In genomic region chr5:55226027-55226933, GRCh38 we compare ENCODE assay signal across 1 cellular context.
A peak's percentile ranks its signal among the peaks of the same experiment; 100 is the strongest.
TF ChIP-seq lines count a peak whose summit lies in the region.

No MANE protein-coding gene starts in this region.

TF ChIP-seq in HepG2, 621 proteins besides CTCF, POLR2A, EP300 and RAD21 (continued from another document and continues in another):
- TF ChIP-seq E2F5 (CRISPR knock-in tag; conservative IDR thresholded peaks at IDR 0.05) = no peak
- TF ChIP-seq MTA3 (CRISPR knock-in tag; IDR thresholded peaks at IDR 0.05) = no peak
- TF ChIP-seq PAXIP1 (CRISPR knock-in tag; conservative IDR thresholded peaks at IDR 0.05) = no peak
- no peak for TF ChIP-seq JDP2 (CRISPR knock-in tag; IDR thresholded peaks at IDR 0.05; ENCODE audit: borderline replicate concordance)
- no peak for TF ChIP-seq NFATC3 (CRISPR knock-in tag; IDR thresholded peaks at IDR 0.05)
- TF ChIP-seq ZFX (CRISPR knock-in tag; IDR thresholded peaks at IDR 0.05; ENCODE audit: low read depth) = no peak
- TF ChIP-seq MAFF (IDR thresholded peaks at IDR 0.05; ENCODE audit: low read depth, low read length) = no peak
- no peak for TF ChIP-seq ZNF234 (CRISPR knock-in tag; conservative IDR thresholded peaks at IDR 0.05)
- no peak; the same call in none of the 2 replicates for TF ChIP-seq EZH2 (conservative IDR thresholded peaks at IDR 0.05; ENCODE audit: low read depth, low read length)
- peak; percentile 82 for TF ChIP-seq STAG1 (CRISPR knock-in tag; IDR thresholded peaks at IDR 0.05)
- TF ChIP-seq TSC22D2 (CRISPR knock-in tag; IDR thresholded peaks at IDR 0.05; ENCODE audit: borderline replicate concordance) = no peak
- TF ChIP-seq NFE2L1 (CRISPR knock-in tag; IDR thresholded peaks at IDR 0.05; ENCODE audit: borderline replicate concordance) = no peak
- TF ChIP-seq CAMTA2 (CRISPR knock-in tag; IDR thresholded peaks at IDR 0.05; ENCODE audit: borderline replicate concordance) = no peak
- no peak for TF ChIP-seq ZNF17 (CRISPR knock-in tag; IDR thresholded peaks at IDR 0.05)
- peak; percentile 33; the same call in 1 of the 2 replicates for TF ChIP-seq CSRNP1 (CRISPR knock-in tag; IDR thresholded peaks at IDR 0.05)
- no peak for TF ChIP-seq ZBTB44 (CRISPR knock-in tag; IDR thresholded peaks at IDR 0.05)
- TF ChIP-seq TIGD3 (CRISPR knock-in tag; IDR thresholded peaks at IDR 0.05; ENCODE audit: borderline replicate concordance) = no peak
- TF ChIP-seq BCL6 (CRISPR knock-in tag; IDR thresholded peaks at IDR 0.05) = peak; percentile 88
- TF ChIP-seq MYC (CRISPR knock-in tag; IDR thresholded peaks at IDR 0.05; ENCODE audit: borderline replicate concordance) = peak; percentile 53
- no peak for TF ChIP-seq TCF7 (IDR thresholded peaks at IDR 0.05; ENCODE audit: low read depth)
- no peak for TF ChIP-seq KLF9 (CRISPR knock-in tag; IDR thresholded peaks at IDR 0.05; ENCODE audit: low read depth)
- TF ChIP-seq ZNF337 (CRISPR knock-in tag; IDR thresholded peaks at IDR 0.05; ENCODE audit: borderline replicate concordance, low read depth) = no peak
- no peak for TF ChIP-seq ZFY (CRISPR knock-in tag; IDR thresholded peaks at IDR 0.05)
- no peak for TF ChIP-seq ZNF619 (CRISPR knock-in tag; IDR thresholded peaks at IDR 0.05)
- no peak for TF ChIP-seq SOX5 (CRISPR knock-in tag; IDR thresholded peaks at IDR 0.05; ENCODE audit: borderline replicate concordance)
- TF ChIP-seq TCF12 (IDR thresholded peaks at IDR 0.05) = no peak
- TF ChIP-seq TCF12 (CRISPR knock-in tag; IDR thresholded peaks at IDR 0.05) = 0 out of 2 replicates have a peak, but pooled peaks have one; percentile 37
- TF ChIP-seq TAF15 (IDR thresholded peaks at IDR 0.05; ENCODE audit: low read depth, low read length, poor library complexity, severe bottlenecking) = no peak
- no peak for TF ChIP-seq EHMT2 (IDR thresholded peaks at IDR 0.05; ENCODE audit: borderline replicate concordance, low read depth, low read length)
- TF ChIP-seq CREB1 (IDR thresholded peaks at IDR 0.05) = no peak
- no peak for TF ChIP-seq CREB1 (CRISPR knock-in tag; IDR thresholded peaks at IDR 0.05)
- TF ChIP-seq ZZZ3 (CRISPR knock-in tag; IDR thresholded peaks at IDR 0.05; ENCODE audit: borderline replicate concordance) = no peak
- TF ChIP-seq CREB3 (CRISPR knock-in tag; IDR thresholded peaks at IDR 0.05) = no peak
- no peak for TF ChIP-seq ZNF30 (CRISPR knock-in tag; IDR thresholded peaks at IDR 0.05)
- TF ChIP-seq ZNF136 (CRISPR knock-in tag; IDR thresholded peaks at IDR 0.05; ENCODE audit: low read depth) = no peak
- no peak for TF ChIP-seq ZNF383 (CRISPR knock-in tag; IDR thresholded peaks at IDR 0.05; ENCODE audit: borderline replicate concordance)
- no peak for TF ChIP-seq ZBTB10 (CRISPR knock-in tag; IDR thresholded peaks at IDR 0.05; ENCODE audit: borderline replicate concordance)
- TF ChIP-seq SPEN (CRISPR knock-in tag; IDR thresholded peaks at IDR 0.05; ENCODE audit: low read depth) = no peak
- TF ChIP-seq ZNF788 (CRISPR knock-in tag; IDR thresholded peaks at IDR 0.05; ENCODE audit: borderline replicate concordance) = peak; percentile 52; the same call in 1 of the 2 replicates
- no peak for TF ChIP-seq ATF1 (CRISPR knock-in tag; IDR thresholded peaks at IDR 0.05)
- 0 out of 2 replicates have a peak, but pooled peaks have one; percentile 67 for TF ChIP-seq ZNF710 (CRISPR knock-in tag; IDR thresholded peaks at IDR 0.05; ENCODE audit: borderline replicate concordance)
- no peak for TF ChIP-seq FOXJ3 (CRISPR knock-in tag; IDR thresholded peaks at IDR 0.05; ENCODE audit: borderline replicate concordance)
- no peak for TF ChIP-seq TRAFD1 (CRISPR knock-in tag; IDR thresholded peaks at IDR 0.05; ENCODE audit: borderline replicate concordance)
- TF ChIP-seq BCL3 (CRISPR knock-in tag; IDR thresholded peaks at IDR 0.05) = no peak; the same call in 1 of the 2 replicates
- TF ChIP-seq KLF15 (CRISPR knock-in tag; IDR thresholded peaks at IDR 0.05; ENCODE audit: borderline replicate concordance) = no peak
- no peak for TF ChIP-seq ZBTB34 (CRISPR knock-in tag; IDR thresholded peaks at IDR 0.05)
